Comparison of ENCODE assay signal across 8 cellular contexts in the genomic region with DNA sequence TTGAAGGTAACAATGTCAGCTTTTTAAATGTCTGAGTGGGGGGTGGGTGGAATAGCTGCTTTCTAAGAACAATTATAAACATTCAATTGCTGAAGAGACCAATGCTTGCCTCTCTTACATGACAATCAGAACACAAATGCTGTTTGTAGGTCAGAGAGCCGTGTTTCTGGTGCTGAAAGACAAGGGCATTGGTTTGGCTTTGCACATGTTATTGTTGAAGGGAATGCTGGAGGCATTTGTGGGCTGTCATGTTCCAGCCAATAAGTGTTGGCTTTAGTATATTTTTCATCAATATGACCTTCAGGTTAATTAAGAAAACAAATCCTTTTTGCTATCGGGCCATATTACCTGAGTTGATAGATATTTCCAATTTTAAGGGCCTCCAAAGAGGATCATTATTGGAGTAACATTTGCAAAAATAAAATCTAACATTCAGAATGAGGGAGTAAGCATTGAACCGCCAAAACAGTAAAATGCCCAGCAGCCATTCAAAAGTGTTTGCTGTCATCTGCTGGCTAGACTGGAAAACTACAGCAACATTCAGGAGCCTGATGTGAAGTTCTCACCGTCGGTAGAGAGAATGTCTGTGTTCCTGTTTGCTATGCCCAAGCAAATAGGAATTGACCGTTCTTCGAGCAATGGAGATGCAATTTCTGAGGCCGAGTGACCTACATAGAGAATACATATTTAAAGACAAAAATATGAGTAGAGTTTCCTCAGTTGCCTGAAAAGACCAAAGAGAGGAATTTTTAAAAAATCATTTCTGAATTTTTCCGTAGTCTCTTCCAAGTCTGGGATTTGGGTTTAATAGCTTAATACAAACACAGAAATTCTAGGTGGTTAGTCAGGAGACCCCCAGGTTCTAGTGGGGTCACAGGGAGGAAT.
DNase-seq lines count a peak whose midpoint lies in the region; ATAC-seq, FAIRE-seq and TF ChIP-seq lines count a peak whose summit lies in the region.

No MANE protein-coding gene starts in this region.

- no TSS peak for BruUV-seq in HepG2 (replicated peaks; lab: Mats Ljungman, UMichigan)

- H3K4me1 ChIP-seq in HepG2 (ENCODE audit: insufficient read depth, low read length) (peaks cover 8% of the 10 kb centered on the region), vagina (peaks cover 14% of the 10 kb centered on the region)

- H2AFZ ChIP-seq in HepG2 (ENCODE audit: low read length), result no peak overlapping the region

- H3K4me3 ChIP-seq in HepG2 (replicated peaks in 1 of 3; ENCODE audit: insufficient read depth in 1 of 3, low read depth in 2 of 3, low read length in 3 of 3) (no peak overlapping the region), vagina (no peak overlapping the region)

- H3K36me3 ChIP-seq in HepG2 (replicated peaks in 1 of 2; ENCODE audit: control insufficient read depth in 1 of 2, insufficient read depth in 2 of 2, low read length in 2 of 2) (no peaks in the 10 kb centered on the region), vagina (no peaks in the 10 kb centered on the region)

- no peak overlapping the region for H3K4me2 ChIP-seq in HepG2 (ENCODE audit: low read depth, low read length)

- CTCF ChIA-PET in HepG2 (lab: Yijun Ruan, JAX; ENCODE audit: low intra/inter-chr PET ratio, low total read pairs), result interaction anchor here (5.0 kb wide), 1 partner anchor 222 kb away, joined by 40 read pairs; no protein-coding TSS in a partner anchor

- TF ChIP-seq CTCF in LNCAP (IDR thresholded peaks at IDR 0.05) (peak; percentile 93), HepG2 (CRISPR knock-in tag; IDR thresholded peaks at IDR 0.05) (peak; percentile 85), vagina (IDR thresholded peaks at IDR 0.05) (peak; percentile 28 to 75 (median 68))

- in situ Hi-C loops in HepG2 (cut with HindIII; ENCODE audit: extremely low pct_ligation_motif_present, low pct_unique_long_range_greater_than_20kb), result no loop called here

- peak; percentile 74 for TF ChIP-seq RAD21 in HepG2 (CRISPR knock-in tag; IDR thresholded peaks at IDR 0.05)

- intact Hi-C loops in HepG2 (cut with micrococcal nuclease; ENCODE audit: unreplicated experiment), result loop anchor here (1.0 kb wide), 1 partner anchor 222 kb away; no protein-coding TSS in a partner anchor
- intact Hi-C loops in vagina (cut with DNase I), result loop anchor here (10.0 kb wide), 1 partner anchor 222 kb away; no protein-coding TSS in a partner anchor

- POLR2A ChIA-PET in HepG2 (lab: Yijun Ruan, JAX), result no interaction called here

- DNase-seq in 8988T (peak; percentile 38), GF-D8 (lab: John Stamatoyannopoulos, UW) (peak; percentile 28), SKM-1 treated with dmso at 0.1 percent for 144 hours (lab: John Stamatoyannopoulos, UW; ENCODE audit: unreplicated experiment) (peak; percentile 29), dedifferentiated amniotic fluid mesenchymal stem cell (ENCODE audit: extremely low spot score) (peak; percentile 49), HepG2 (ENCODE audit: low spot score) (peak; percentile 34), vagina (ENCODE audit: extremely low spot score in 2 of 2) (no peak)

- TF ChIP-seq POLR2A in HepG2 (IDR thresholded peaks at IDR 0.05; ENCODE audit: insufficient read depth in 1 of 2, low read depth in 2 of 2, low read length in 2 of 2), result no peak
- no peak for TF ChIP-seq POLR2A in vagina (IDR thresholded peaks at IDR 0.05)

- H3K27ac ChIP-seq in HepG2 (ENCODE audit: extremely low read length, insufficient read depth, low read length) (no peak overlapping the region), vagina (peak overlapping the region; percentile 61)

- no peak for TF ChIP-seq EP300 in HepG2 (IDR thresholded peaks at IDR 0.05; ENCODE audit: low read depth in 2 of 2, low read length in 2 of 2)
- TF ChIP-seq EP300 in HepG2 (CRISPR knock-in tag; IDR thresholded peaks at IDR 0.05; ENCODE audit: borderline replicate concordance), result no peak

- 10% methylated on average over 9 of the region's 9 CpGs for WGBS in HepG2 (ENCODE audit: low lambda C conversion rate)

- H3K79me2 ChIP-seq in HepG2 (ENCODE audit: insufficient read depth, low read length), result no peaks in the 10 kb centered on the region

- H3K27me3 ChIP-seq in HepG2 (ENCODE audit: control insufficient read depth in 1 of 2, insufficient read depth in 2 of 2, low read length in 2 of 2), result no peaks in the 10 kb centered on the region; a peak in 1 of 5 replicates
- no peaks in the 10 kb centered on the region for H3K27me3 ChIP-seq in vagina

- peak; percentile 88 for FAIRE-seq in HepG2 (lab: Jason Lieb, UNC)

- no peaks in the 10 kb centered on the region for H4K20me1 ChIP-seq in HepG2 (ENCODE audit: insufficient read depth, low read length)

- H3K9ac ChIP-seq in HepG2 (ENCODE audit: insufficient read depth, low read depth, low read length), result no peak overlapping the region

- ATAC-seq in HepG2 (peak; percentile 64), HG02610 (IDR thresholded peaks at IDR 0.05; ENCODE audit: unreplicated experiment) (no peak)

- H3K9me3 ChIP-seq in HepG2 (ENCODE audit: low read length) (no peaks in the 10 kb centered on the region), vagina (no peaks in the 10 kb centered on the region)

TF ChIP-seq in HepG2, 621 proteins besides CTCF, POLR2A, EP300 and RAD21:
- no peak for TF ChIP-seq NR2F2 (IDR thresholded peaks at IDR 0.05; ENCODE audit: borderline replicate concordance, low read depth)
- TF ChIP-seq ZNF367 (CRISPR knock-in tag; IDR thresholded peaks at IDR 0.05; ENCODE audit: borderline replicate concordance), result no peak
- peak; percentile 87 for TF ChIP-seq STAG1 (CRISPR knock-in tag; IDR thresholded peaks at IDR 0.05)
- TF ChIP-seq ZNF431 (CRISPR knock-in tag; IDR thresholded peaks at IDR 0.05; ENCODE audit: borderline replicate concordance, low read depth), result no peak
- TF ChIP-seq SMC3 (IDR thresholded peaks at IDR 0.05; ENCODE audit: low read length), result peak; percentile 96

Comparison
In these comparisons a context has a peak if more than half of its experiments do, and no peak if none do; other contexts are left out.
1. DNase-seq: peak in 8988T (single experiment), GF-D8 (single experiment), SKM-1 treated with dmso at 0.1 percent for 144 hours (single experiment), dedifferentiated amniotic fluid mesenchymal stem cell (single experiment) and HepG2 (single experiment); none in vagina (0 of 2).
2. Peak in every context shown above with its lines, with median percentiles within 50 percentile points of each other: CTCF ChIP-seq.